ENCODE assay signal across 16 cellular contexts in the genomic region with DNA sequence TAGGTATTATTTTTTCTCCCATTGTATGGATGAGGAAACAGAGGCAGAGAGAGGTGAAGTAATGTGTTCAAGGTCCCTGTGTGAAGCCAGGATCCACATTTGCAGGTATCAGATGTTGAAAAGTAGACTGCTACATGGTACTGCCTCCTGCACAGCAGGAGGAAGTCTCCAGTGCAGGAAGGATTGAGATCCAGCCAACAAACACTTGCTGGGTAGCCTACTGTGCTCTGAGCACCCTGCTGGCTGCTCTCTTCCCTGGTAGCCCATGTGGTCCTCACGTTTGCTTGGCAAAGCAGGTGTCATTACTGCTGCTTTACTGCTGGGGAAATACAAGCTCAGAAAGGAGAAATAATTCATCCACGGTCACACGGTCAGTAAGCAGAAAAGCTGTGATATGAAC. TPM values are rescaled to one million over a fixed set of nuclear protein-coding genes. Genes with fewer than 3 reads are reported as not detected.
"Had no signal": no experiment of that assay in that cellular context is flagged by ENCODE, and none has a peak within 500 bp of the region (broad histone marks: within the 10 kb centered on the region; RNA-seq: fewer than 3 reads in every experiment).

No MANE protein-coding gene starts in this region.

- H2AFZ ChIP-seq: neural progenitor cell had no signal

- H3K9ac ChIP-seq: neural progenitor cell had no signal

- H3K27me3 ChIP-seq: neural progenitor cell, ovary, upper lobe of left lung had no signal

- FAIRE-seq: astrocyte, endometrium had no signal

- H3K27ac ChIP-seq: lower lobe of right lung, neural progenitor cell, ovary, upper lobe of left lung, VCaP had no signal

- H3K4me1 ChIP-seq: lower lobe of right lung, upper lobe of left lung had no signal

- H3K36me3 ChIP-seq: lower lobe of right lung, neural progenitor cell, ovary, upper lobe of left lung had no signal

- H3K4me2 ChIP-seq: neural progenitor cell had no signal

- H3K4me3 ChIP-seq: lower lobe of right lung, neural progenitor cell, ovary, upper lobe of left lung had no signal

- H3K9me3 ChIP-seq: lower lobe of right lung, ovary, upper lobe of left lung had no signal

- DNase-seq: activated CD4-positive, alpha-beta memory T cell treated with anti-CD3 and anti-CD28 coated beads, Interleukin-2, amount 10 ng/mL, durations not matched to agents 7 days and 5 days; activated CD4-positive, alpha-beta T cell treated with anti-CD3 and anti-CD28 coated beads for 36 hours; activated gamma-delta T cell treated with Interleukin-2 at 50 U/mL for 16 hours; activated naive CD8-positive, alpha-beta T cell treated with anti-CD3 and anti-CD28 coated beads, Interleukin-2, amount 10 ng/mL, durations not matched to agents 7 days and 5 days; activated T-cell treated with anti-CD3 and anti-CD28 coated beads, Interleukin-2, amount 50 U/mL, for 48 hours; lower lobe of right lung; ovary; stimulated activated CD4-positive, alpha-beta T cell treated with anti-CD3 and anti-CD28 coated beads, Interleukin-12 subunit alpha, Interleukin-12 subunit beta, amount 100 ng/mL, for 4 hours; stimulated activated naive CD4-positive, alpha-beta T cell treated with Interleukin-2 at 50 U/mL for 16 hours had no signal

RNA-seq across cellular contexts. Expression of gene GRIK3, which starts 21.3 kb away (rescaled TPM):
- total RNA-seq: activated CD4-positive, alpha-beta memory T cell treated with anti-CD3 and anti-CD28 coated beads, Interleukin-2, amount 10 ng/mL, durations not matched to agents 7 days and 5 days; activated CD4-positive, alpha-beta T cell treated with anti-CD3 and anti-CD28 coated beads for 36 hours; activated naive CD8-positive, alpha-beta T cell treated with anti-CD3 and anti-CD28 coated beads, Interleukin-2, amount 10 ng/mL, durations not matched to agents 7 days and 5 days; glomerular endothelial cell; mesothelial cell of epicardium had no signal
